ENCODE assay signal across 9 cellular contexts in the genomic region with DNA sequence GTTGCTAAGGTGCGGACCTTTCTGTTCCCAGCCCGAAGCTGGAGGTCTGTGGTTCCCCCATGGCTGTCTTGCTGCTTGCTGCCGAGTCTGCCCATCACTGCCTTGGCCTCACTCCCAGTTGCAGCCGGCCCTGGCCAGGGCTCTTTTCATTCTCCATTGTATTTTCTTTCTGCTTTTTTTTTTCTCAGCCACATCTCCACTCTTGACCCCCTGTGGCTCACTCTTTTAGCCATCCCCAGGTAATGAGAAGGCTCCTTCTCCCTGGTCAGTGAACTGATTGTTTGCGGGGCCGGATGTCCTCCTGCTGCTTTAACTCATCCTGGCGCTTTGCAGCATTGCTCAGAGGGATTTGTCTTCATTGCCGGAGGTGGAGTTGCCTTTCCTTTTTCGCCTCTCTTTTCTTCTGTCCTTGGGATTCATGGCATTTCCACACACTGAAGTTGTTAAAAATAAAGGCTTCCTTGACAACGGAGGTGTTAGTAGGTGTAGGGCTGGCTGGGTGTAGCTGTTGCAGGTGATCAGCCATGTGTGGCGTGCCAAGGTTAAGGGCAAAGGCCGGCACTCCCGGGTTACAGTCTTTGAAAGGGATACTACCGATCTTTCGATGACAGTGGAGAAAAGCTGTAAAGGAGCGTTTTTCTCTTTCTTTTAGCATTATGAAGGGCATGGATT. TPM values are rescaled to one million over a fixed set of nuclear protein-coding genes. Genes with fewer than 3 reads are reported as not detected.
A peak's percentile ranks its signal among the peaks of the same experiment; 100 is the strongest.
DNase-seq lines count a peak whose midpoint lies in the region; ATAC-seq and TF ChIP-seq lines count a peak whose summit lies in the region.
"Had no signal": no experiment of that assay in that cellular context is flagged by ENCODE, and none has a peak within 500 bp of the region (broad histone marks: within the 10 kb centered on the region; RNA-seq: fewer than 3 reads in every experiment).

No MANE protein-coding gene starts in this region.

- peaks cover 39% of the 10 kb centered on the region for H3K4me1 Mint-ChIP-seq in neural progenitor cell

- intact Hi-C loops in left cardiac atrium (cut with DNase I): no loop called here

- H3K27me3 ChIP-seq in neural progenitor cell: no peaks in the 10 kb centered on the region

- H2AFZ ChIP-seq in neural progenitor cell (replicated peaks): no peak overlapping the region

- peak overlapping the region; percentile 30 for H3K4me3 ChIP-seq in neural progenitor cell

- H3K27ac Mint-ChIP-seq in neural progenitor cell: peak overlapping the region; percentile 97

- H3K4me2 ChIP-seq in neural progenitor cell: peak overlapping the region; percentile 71

- no peaks in the 10 kb centered on the region for H3K36me3 ChIP-seq in neural progenitor cell

- H3K36me3 Mint-ChIP-seq in neural progenitor cell: peaks cover 2% of the 10 kb centered on the region

- H3K4me3 Mint-ChIP-seq in neural progenitor cell: peak overlapping the region; percentile 82

- H3K9me3 ChIP-seq in neural progenitor cell (ENCODE audit: low read depth): no peaks in the 10 kb centered on the region

- peaks cover 36% of the 10 kb centered on the region for H3F3A ChIP-seq in neural progenitor cell (ENCODE audit: low read depth)

- DNase-seq in ACHN (peak; percentile 27), SK-MEL-5 (ENCODE audit: low read depth, low spot score) (peak; percentile 28), left cardiac atrium (no peak), neural progenitor cell (ENCODE audit: low spot score) (peak; percentile 88), NCI-H2107 (lab: John Stamatoyannopoulos, UW) (no peak)
- no peak for DNase-seq in stimulated activated CD8-positive, alpha-beta memory T cell treated with anti-CD3 and anti-CD28 coated beads, Interleukin-4, amount 100 ng/mL, for 48 hours
- DNase-seq in central memory CD4-positive, alpha-beta T cell: no peak
- DNase-seq: activated CD4-positive, alpha-beta T cell treated with anti-CD3 and anti-CD28 coated beads for 4 hours had no signal

- peaks cover 4% of the 10 kb centered on the region for H3K27me3 Mint-ChIP-seq in neural progenitor cell (ENCODE audit: insufficient read depth, low read depth)

- peaks cover 7% of the 10 kb centered on the region for H3K9me3 Mint-ChIP-seq in neural progenitor cell

- ATAC-seq in left cardiac atrium (peak; percentile 65 to 74), HG02798 (IDR thresholded peaks at IDR 0.05; ENCODE audit: poor library complexity, unreplicated experiment) (no peak)

- H4K20me1 ChIP-seq in neural progenitor cell (ENCODE audit: low read depth): peaks cover 98% of the 10 kb centered on the region

- H3K9ac ChIP-seq in neural progenitor cell: no peak overlapping the region

- in situ Hi-C loops in ACHN (cut with HindIII; ENCODE audit: low pct_ligation_motif_present, low pct_unique_long_range_greater_than_20kb, low sequenced_read_pairs) (no loop called here), SK-MEL-5 (cut with HindIII; ENCODE audit: low pct_unique_long_range_greater_than_20kb, low sequenced_read_pairs) (no loop called here)

- H3K4me1 ChIP-seq in neural progenitor cell: peaks cover 59% of the 10 kb centered on the region

- peak overlapping the region; percentile 27 for H3K27ac ChIP-seq in neural progenitor cell

- no peak for TF ChIP-seq CTCF in neural progenitor cell (IDR thresholded peaks at IDR 0.05)

- H3K79me2 ChIP-seq in neural progenitor cell (ENCODE audit: low read depth): peaks cover 92% of the 10 kb centered on the region

RNA-seq across cellular contexts. Expression of gene MAP2K6, which starts 34.1 kb away (rescaled TPM):
- total RNA-seq in SK-MEL-5 (2014; rRNA removed; shearing (Covaris generic)): 12.2 and 12.8 TPM in 2 replicates
- 6.3 and 7.5 TPM in 2 replicates for polyA plus RNA-seq in SK-MEL-5 (2015; cell fraction: cytosol; rRNA removed)
- 3.7 and 5.7 TPM in 2 replicates for polyA plus RNA-seq in SK-MEL-5 (2015; cell fraction: nucleus; rRNA removed)
- total RNA-seq in left cardiac atrium: 1 to 10 TPM; 3.2 to 7.4 TPM
- 57.2 and 101 TPM in 2 replicates for total RNA-seq in neural progenitor cell (ENCODE audit: low replicate concordance)

Comparison
In these comparisons a context has a peak if more than half of its experiments do, and no peak if none do; other contexts are left out.
1. DNase-seq: peak in ACHN (single experiment), SK-MEL-5 (single experiment) and neural progenitor cell (single experiment); none in left cardiac atrium (single experiment), NCI-H2107 (single experiment), stimulated activated CD8-positive, alpha-beta memory T cell treated with anti-CD3 and anti-CD28 coated beads, Interleukin-4, amount 100 ng/mL, for 48 hours (single experiment) and central memory CD4-positive, alpha-beta T cell (single experiment).